Comparison of ENCODE assay signal across 18 cellular contexts in the genomic region with DNA sequence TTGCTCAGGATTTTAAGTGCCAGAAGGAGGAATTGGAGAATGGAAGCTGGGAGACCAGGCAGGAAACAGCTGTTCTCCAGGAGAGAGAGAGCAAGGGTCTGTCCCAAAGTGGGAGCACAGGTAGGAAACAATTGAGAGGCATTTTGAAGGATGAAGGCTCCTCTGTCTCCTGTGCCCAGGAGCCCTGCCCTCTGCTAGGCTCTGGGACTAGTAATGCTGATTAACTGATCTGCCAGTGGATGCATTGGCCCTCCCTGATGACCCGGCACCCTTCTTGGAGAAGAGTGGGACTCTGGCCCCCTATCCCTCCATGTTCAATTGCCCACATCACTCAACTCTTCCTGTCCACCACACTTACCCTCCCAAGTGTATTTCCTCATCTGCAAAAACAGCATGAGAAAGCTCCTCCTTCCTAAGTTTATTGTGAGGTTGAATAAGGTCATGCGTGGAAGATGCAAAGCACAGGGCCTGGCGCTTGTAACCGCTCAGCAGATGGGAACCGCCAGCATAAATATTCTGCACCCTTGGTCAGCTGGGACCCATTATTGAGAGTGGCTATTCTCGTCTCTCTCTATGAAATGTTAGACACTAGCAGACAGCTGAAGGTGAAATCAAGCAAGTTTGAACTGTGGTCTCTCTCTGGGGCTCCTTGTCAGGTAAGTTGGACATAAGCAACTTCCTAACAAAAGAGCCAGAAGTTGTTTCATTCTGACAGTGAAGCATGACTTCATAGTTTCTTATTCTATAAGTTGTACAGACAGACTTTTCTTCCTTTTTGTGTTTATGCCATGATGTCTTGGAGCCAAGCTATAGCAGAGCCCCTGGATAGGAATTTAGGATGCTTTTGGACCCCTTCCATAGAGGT.
DNase-seq lines count a peak whose midpoint lies in the region; ATAC-seq and TF ChIP-seq lines count a peak whose summit lies in the region.
"Had no signal": no experiment of that assay in that cellular context is flagged by ENCODE, and none has a peak within 500 bp of the region (broad histone marks: within the 10 kb centered on the region; RNA-seq: fewer than 3 reads in every experiment).

No MANE protein-coding gene starts in this region.

- TF ChIP-seq CTCF in upper lobe of left lung (IDR thresholded peaks at IDR 0.05), result no peak

- H3K4me3 ChIP-seq in adipocyte (ENCODE audit: low read length) (peak overlapping the region; percentile 12), upper lobe of left lung (no peak overlapping the region)
- H3K4me3 ChIP-seq: GM23338 had no signal

- H3K36me3 ChIP-seq in adipocyte (ENCODE audit: control insufficient read depth, insufficient read depth, low read length, severe bottlenecking) (no peaks in the 10 kb centered on the region), upper lobe of left lung (no peaks in the 10 kb centered on the region)

- no peak for TF ChIP-seq POLR2A in upper lobe of left lung (IDR thresholded peaks at IDR 0.05)

- H3K27ac Mint-ChIP-seq in memory B cell, result peak overlapping the region; percentile 84
- H3K27ac Mint-ChIP-seq: GM23338 had no signal

- H3K27me3 ChIP-seq in adipocyte (replicated peaks; ENCODE audit: control insufficient read depth, insufficient read depth, low read length) (no peaks in the 10 kb centered on the region), upper lobe of left lung (no peaks in the 10 kb centered on the region)

- H3K4me1 ChIP-seq in adipocyte (ENCODE audit: control insufficient read depth, insufficient read depth, low read length) (peaks cover 60% of the 10 kb centered on the region), upper lobe of left lung (peaks cover 0 to 18% (median 8%) of the 10 kb centered on the region in 4 donors)

- peak overlapping the region; percentile 30 to 49 (median 42) for H3K27ac ChIP-seq in upper lobe of left lung
- H3K27ac ChIP-seq: 22Rv1 had no signal

- no peak for TF ChIP-seq EP300 in upper lobe of left lung (IDR thresholded peaks at IDR 0.05)

- no peaks in the 10 kb centered on the region for H3K9me3 Mint-ChIP-seq in memory B cell
- H3K9me3 Mint-ChIP-seq: activated naive CD4-positive, alpha-beta T cell treated with anti-CD3 and anti-CD28 coated beads, Interleukin-2, amount 50 U/mL, for 24 hours; GM23338 had no signal

- ATAC-seq in memory B cell (ENCODE audit: low read depth) (peak; percentile 26), upper lobe of left lung (ENCODE audit: low FRiP score in 2 of 2) (no peak)
- ATAC-seq: GM23338; stimulated activated naive CD8-positive, alpha-beta T cell treated with anti-CD3 and anti-CD28 coated beads, Interleukin-15, Interleukin-2, amounts not matched to agents 100 U/mL and 50 U/mL, for 24 hours had no signal

- DNase-seq in DMS 273 (lab: John Stamatoyannopoulos, UW; ENCODE audit: unreplicated experiment) (peak; percentile 37), DMS 273 treated with DMSO at 0.1 percent for 48 hours (lab: John Stamatoyannopoulos, UW) (no peak), adipocyte (ENCODE audit: low read depth) (no peak), memory B cell (ENCODE audit: low spot score in 2 of 2) (no peak), upper lobe of left lung (no peak), NCI-H1048 (lab: John Stamatoyannopoulos, UW) (no peak)
- no peak for DNase-seq in stimulated activated CD4-positive, alpha-beta T cell treated with anti-CD3 and anti-CD28 coated beads, Interleukin-1b, Interleukin-23, amount 100 ng/mL, for 48 hours
- DNase-seq in activated naive CD4-positive, alpha-beta T cell (lab: John Stamatoyannopoulos, UW), result no peak
- DNase-seq: activated CD8-positive, alpha-beta memory T cell treated with anti-CD3 and anti-CD28 coated beads for 24 hours; dermis blood vessel endothelial cell; foreskin melanocyte; left cardiac atrium; NCI-H2081; stimulated activated naive CD8-positive, alpha-beta T cell treated with anti-CD3 and anti-CD28 coated beads, Interleukin-15, Interleukin-2, amounts not matched to agents 100 U/mL and 50 U/mL, for 24 hours; T1000 had no signal

- 59 to 74% methylated on average over 5 to 6 of the region's 6 CpGs for WGBS in upper lobe of left lung, 2 donors

- H3K27me3 Mint-ChIP-seq in memory B cell, result peaks cover 1% of the 10 kb centered on the region
- H3K27me3 Mint-ChIP-seq: activated naive CD4-positive, alpha-beta T cell treated with anti-CD3 and anti-CD28 coated beads, Interleukin-2, amount 50 U/mL, for 24 hours had no signal

- no peak overlapping the region for H3K4me3 Mint-ChIP-seq in memory B cell
- H3K4me3 Mint-ChIP-seq: activated naive CD4-positive, alpha-beta T cell treated with anti-CD3 and anti-CD28 coated beads, Interleukin-2, amount 50 U/mL, for 24 hours; GM23338 had no signal

- H3K4me1 Mint-ChIP-seq in memory B cell, result peaks cover 39% of the 10 kb centered on the region
- H3K4me1 Mint-ChIP-seq: activated naive CD4-positive, alpha-beta T cell treated with anti-CD3 and anti-CD28 coated beads, Interleukin-2, amount 50 U/mL, for 24 hours had no signal

- peak overlapping the region; percentile 55 for H3K9ac ChIP-seq in adipocyte (ENCODE audit: low read length)

- H3K9me3 ChIP-seq in adipocyte (ENCODE audit: control insufficient read depth, low read length) (no peaks in the 10 kb centered on the region), upper lobe of left lung (no peaks in the 10 kb centered on the region)

- no peaks in the 10 kb centered on the region for H3K36me3 Mint-ChIP-seq in memory B cell
- H3K36me3 Mint-ChIP-seq: activated naive CD4-positive, alpha-beta T cell treated with anti-CD3 and anti-CD28 coated beads, Interleukin-2, amount 50 U/mL, for 24 hours had no signal
